17 cellular contexts compared by ENCODE assay signal in genomic region chr16:75104836-75105235, GRCh38. TPM values are rescaled to one million over a fixed set of nuclear protein-coding genes. Genes with fewer than 3 reads are reported as not detected.
DNase-seq lines count a peak whose midpoint lies in the region; ATAC-seq, FAIRE-seq and TF ChIP-seq lines count a peak whose summit lies in the region.
"Had no signal": no experiment of that assay in that cellular context is flagged by ENCODE, and none has a peak within 500 bp of the region (broad histone marks: within the 10 kb centered on the region; RNA-seq: fewer than 3 reads in every experiment).

No MANE protein-coding gene starts in this region.

- POLR2A ChIA-PET in CD4-positive, alpha-beta memory T cell (lab: Charles Lee; ENCODE audit: partially characterized antibody) = interaction anchor here (1.6 to 1.8 kb wide), 3 partner anchors 9 to 107 kb away, joined by 3 to 5 read pairs (median 3); partner anchors contain the start of gene ZNRF1

- H3K9me2 ChIP-seq in Loucy (replicated peaks; ENCODE audit: low read depth, low read length) = no peaks in the 10 kb centered on the region

- H3K4me1 ChIP-seq in BLaER1 = peaks cover 100% of the 10 kb centered on the region
- H3K4me1 ChIP-seq in Loucy (ENCODE audit: insufficient read depth, low read length, poor library complexity, severe bottlenecking) = peaks cover 76% of the 10 kb centered on the region
- peaks cover 14 to 63% (median 49%) of the 10 kb centered on the region in 3 donors for H3K4me1 ChIP-seq in gastroesophageal sphincter
- H3K4me1 ChIP-seq in skeletal muscle tissue (ENCODE audit: control insufficient read depth in 3 of 3, insufficient read depth in 3 of 3, low read length in 3 of 3) = peaks cover 59 to 60% (median 60%) of the 10 kb centered on the region in 3 donors
- H3K4me1 ChIP-seq in CD4-positive, alpha-beta memory T cell (ENCODE audit: insufficient read depth, low read length) = peaks cover 61% of the 10 kb centered on the region

- ATAC-seq in gastroesophageal sphincter (no peak), GM19455 (IDR thresholded peaks at IDR 0.05; ENCODE audit: unreplicated experiment) (no peak)
- ATAC-seq: activated CD8-positive, alpha-beta memory T cell treated with anti-CD3 and anti-CD28 coated beads, Interleukin-2, amount 10 ng/mL, durations not matched to agents 7 days and 5 days; left lobe of liver had no signal

- peaks cover 12% of the 10 kb centered on the region for H3F3A ChIP-seq in Loucy (ENCODE audit: low read depth)

- H3K4me3 ChIP-seq in BLaER1 = peak overlapping the region; percentile 48
- H3K4me3 ChIP-seq in Loucy (ENCODE audit: low read length, poor library complexity, severe bottlenecking) = no peak overlapping the region
- H3K4me3 ChIP-seq in gastroesophageal sphincter = no peak overlapping the region
- peak overlapping the region in 1 of 3 donors; percentile 54 for H3K4me3 ChIP-seq in skeletal muscle tissue (ENCODE audit: low read length in 3 of 3)
- no peak overlapping the region for H3K4me3 ChIP-seq in CD4-positive, alpha-beta memory T cell (ENCODE audit: low read length in 2 of 2)
- H3K4me3 ChIP-seq: hepatocyte, smooth muscle cell had no signal

- H3K36me3 Mint-ChIP-seq in CD4-positive, alpha-beta memory T cell = no peaks in the 10 kb centered on the region
- H3K36me3 Mint-ChIP-seq: IgD-negative memory B cell had no signal

- H3K4me2 ChIP-seq in BLaER1 (peak overlapping the region; percentile 90), Loucy (ENCODE audit: low read depth, low read length, poor library complexity, severe bottlenecking) (peak overlapping the region; percentile 95)
- H3K4me2 ChIP-seq: hepatocyte, smooth muscle cell had no signal

- H3K79me2 ChIP-seq in Loucy (ENCODE audit: insufficient read depth, low read length) = peaks cover 97% of the 10 kb centered on the region

- CTCF ChIA-PET in CD4-positive, alpha-beta memory T cell (lab: Charles Lee; ENCODE audit: partially characterized antibody) = interaction anchor here (1.3 kb wide), 1 partner anchor 30 kb away, joined by 6 read pairs; no protein-coding TSS in a partner anchor

- H3K4me3 Mint-ChIP-seq in CD4-positive, alpha-beta memory T cell = no peak overlapping the region
- H3K4me3 Mint-ChIP-seq: activated CD8-positive, alpha-beta memory T cell treated with anti-CD3 and anti-CD28 coated beads, Interleukin-2, amount 10 ng/mL, durations not matched to agents 7 days and 5 days; activated naive CD8-positive, alpha-beta T cell treated with anti-CD3 and anti-CD28 coated beads for 36 hours; IgD-negative memory B cell had no signal

- no CpG with 5 or more reads among the region's 11 CpGs for WGBS in gastroesophageal sphincter (ENCODE audit: low coverage in 1 of 2), 2 donors

- TF ChIP-seq POLR2A in gastroesophageal sphincter (IDR thresholded peaks at IDR 0.05) (no peak), GM12891 (IDR thresholded peaks at IDR 0.05; ENCODE audit: low read depth, low read length) (no peak)

- H3K9me3 Mint-ChIP-seq in CD4-positive, alpha-beta memory T cell = peaks cover 0 to 5% (median 0%) of the 10 kb centered on the region in 8 donors
- H3K9me3 Mint-ChIP-seq: activated naive CD8-positive, alpha-beta T cell treated with anti-CD3 and anti-CD28 coated beads for 36 hours had no signal

- H3K36me3 ChIP-seq in BLaER1 = peaks cover 41% of the 10 kb centered on the region
- H3K36me3 ChIP-seq in Loucy (ENCODE audit: insufficient read depth, low read length) = peaks cover 68% of the 10 kb centered on the region
- no peaks in the 10 kb centered on the region for H3K36me3 ChIP-seq in gastroesophageal sphincter
- H3K36me3 ChIP-seq in skeletal muscle tissue (ENCODE audit: control insufficient read depth in 3 of 3, insufficient read depth in 3 of 3, low read length in 3 of 3) = peaks cover 7 to 17% (median 7%) of the 10 kb centered on the region in 3 donors
- no peaks in the 10 kb centered on the region for H3K36me3 ChIP-seq in CD4-positive, alpha-beta memory T cell (ENCODE audit: insufficient read depth, low read length)

- no peak for DNase-seq in CD4-positive, alpha-beta memory T cell
- DNase-seq in GM12891 (ENCODE audit: insufficient read length, low spot score) (no peak), middle frontal gyrus (ENCODE audit: extremely low spot score, low spot score) (no peak)
- DNase-seq: activated CD8-positive, alpha-beta memory T cell treated with anti-CD3 and anti-CD28 coated beads, Interleukin-2, amount 10 ng/mL, durations not matched to agents 7 days and 5 days; activated naive CD8-positive, alpha-beta T cell treated with anti-CD3 and anti-CD28 coated beads for 36 hours; NCI-H1092 treated with DMSO at 0.1 percent for 48 hours; NCI-H226; WERI-Rb-1 had no signal

- peak overlapping the region; percentile 82 for H3K9ac ChIP-seq in BLaER1
- H3K9ac ChIP-seq in Loucy (ENCODE audit: low read depth, low read length, poor library complexity, severe bottlenecking) = peak overlapping the region; percentile 97
- peak overlapping the region; percentile 24 to 74 (median 74) for H3K9ac ChIP-seq in skeletal muscle tissue (ENCODE audit: low read depth in 1 of 3, low read length in 3 of 3)

- H3K9me3 ChIP-seq in BLaER1 (no peaks in the 10 kb centered on the region), Loucy (ENCODE audit: insufficient read depth, low read depth, low read length) (no peaks in the 10 kb centered on the region), gastroesophageal sphincter (no peaks in the 10 kb centered on the region), skeletal muscle tissue (ENCODE audit: control insufficient read depth in 3 of 3, low read length in 3 of 3) (no peaks in the 10 kb centered on the region)
- H3K9me3 ChIP-seq in CD4-positive, alpha-beta memory T cell (ENCODE audit: control insufficient read depth in 1 of 2, low read length in 2 of 2) = no peaks in the 10 kb centered on the region

- no peaks in the 10 kb centered on the region for H3K27me3 Mint-ChIP-seq in CD4-positive, alpha-beta memory T cell
- H3K27me3 Mint-ChIP-seq: activated CD8-positive, alpha-beta memory T cell treated with anti-CD3 and anti-CD28 coated beads, Interleukin-2, amount 10 ng/mL, durations not matched to agents 7 days and 5 days; activated naive CD8-positive, alpha-beta T cell treated with anti-CD3 and anti-CD28 coated beads for 36 hours had no signal

- TF ChIP-seq CTCF in Loucy (conservative IDR thresholded peaks at IDR 0.05; ENCODE audit: low read length) (no peak), gastroesophageal sphincter (IDR thresholded peaks at IDR 0.05) (no peak)

- TF ChIP-seq EP300 in gastroesophageal sphincter (IDR thresholded peaks at IDR 0.05) = no peak

- peak overlapping the region; percentile 89 for H3K27ac ChIP-seq in BLaER1
- peak overlapping the region; percentile 37 to 87 (median 86) for H3K27ac ChIP-seq in gastroesophageal sphincter
- H3K27ac ChIP-seq in skeletal muscle tissue (ENCODE audit: low read depth, low read length) = peak overlapping the region; percentile 96
- no peak overlapping the region for H3K27ac ChIP-seq in CD4-positive, alpha-beta memory T cell (ENCODE audit: low read depth, low read length)
- H3K27ac ChIP-seq: WERI-Rb-1 had no signal

- H3K4me1 Mint-ChIP-seq in CD4-positive, alpha-beta memory T cell = peaks cover 36 to 76% (median 48%) of the 10 kb centered on the region in 4 donors

- H4K20me1 ChIP-seq in BLaER1 (peaks cover 67% of the 10 kb centered on the region), Loucy (ENCODE audit: insufficient read depth, low read length, poor library complexity, severe bottlenecking) (peaks cover 21% of the 10 kb centered on the region)

- intact Hi-C loops in CD4-positive, alpha-beta memory T cell (cut with micrococcal nuclease) = no loop called here

- peak overlapping the region in 2 of 7 donors; percentile 24 to 51 for H3K27ac Mint-ChIP-seq in CD4-positive, alpha-beta memory T cell
- H3K27ac Mint-ChIP-seq: activated CD8-positive, alpha-beta memory T cell treated with anti-CD3 and anti-CD28 coated beads, Interleukin-2, amount 10 ng/mL, durations not matched to agents 7 days and 5 days; activated naive CD8-positive, alpha-beta T cell treated with anti-CD3 and anti-CD28 coated beads for 36 hours had no signal

- H2AFZ ChIP-seq in Loucy (ENCODE audit: low read length) = no peak overlapping the region
- H2AFZ ChIP-seq: hepatocyte had no signal

- H3K27me3 ChIP-seq in BLaER1 (no peaks in the 10 kb centered on the region), Loucy (ENCODE audit: insufficient read depth, low read length, poor library complexity, severe bottlenecking) (no peaks in the 10 kb centered on the region), gastroesophageal sphincter (no peaks in the 10 kb centered on the region), skeletal muscle tissue (ENCODE audit: control insufficient read depth in 3 of 3, insufficient read depth in 3 of 3, low read length in 3 of 3) (no peaks in the 10 kb centered on the region)
- no peaks in the 10 kb centered on the region for H3K27me3 ChIP-seq in CD4-positive, alpha-beta memory T cell (ENCODE audit: insufficient read depth, low read length)
- H3K27me3 ChIP-seq: hepatocyte had no signal

- no peak for FAIRE-seq in GM12891 (lab: Jason Lieb, UNC)

TF ChIP-seq in GM12891, 5 proteins besides CTCF, POLR2A, EP300 and RAD21:
- no peak for TF ChIP-seq SPI1 (IDR thresholded peaks at IDR 0.05; ENCODE audit: low read depth, low read length)
- no peak for TF ChIP-seq PAX5 (IDR thresholded peaks at IDR 0.05; ENCODE audit: insufficient read depth, low read length, severe bottlenecking)
- TF ChIP-seq POLR2AphosphoS5 (IDR thresholded peaks at IDR 0.05; ENCODE audit: low read depth, low read length) = no peak
- TF ChIP-seq TAF1 (IDR thresholded peaks at IDR 0.05; ENCODE audit: low read depth, low read length) = no peak
- no peak for TF ChIP-seq POU2F2 (IDR thresholded peaks at IDR 0.05; ENCODE audit: low read depth, low read length)

RNA-seq across cellular contexts. Expression of gene LDHD, which starts 11.7 kb away (rescaled TPM):
- total RNA-seq in gastroesophageal sphincter (10 to 100 TPM in 2 of 4 donors, 1 to 10 TPM in 2; 5.1 to 12.8 (median 8.6) TPM), skeletal muscle tissue (6.3 TPM)
- under 1 TPM; 0.17 to 0.20 TPM for total RNA-seq in CD4-positive, alpha-beta memory T cell
- under 1 TPM in 1 of 2 donors, not detected in 1; 0.09 TPM for polyA plus RNA-seq in CD4-positive, alpha-beta memory T cell
- polyA plus RNA-seq in GM12891 (2012; ENCODE audit: low read depth, missing spikeins) = 0.05 TPM
- total RNA-seq: activated CD8-positive, alpha-beta memory T cell treated with anti-CD3 and anti-CD28 coated beads, Interleukin-2, amount 10 ng/mL, durations not matched to agents 7 days and 5 days; activated naive CD8-positive, alpha-beta T cell treated with anti-CD3 and anti-CD28 coated beads for 36 hours had no signal
- polyA plus RNA-seq: IgD-negative memory B cell had no signal

RNA-seq across cellular contexts. Expression of gene ZFP1, which starts 43.5 kb away (rescaled TPM):
- total RNA-seq in gastroesophageal sphincter = 10 to 100 TPM in 3 of 4 donors, 1 to 10 TPM in 1; 9.8 to 18.4 (median 15.4) TPM
- total RNA-seq in skeletal muscle tissue = 12.5 TPM
- total RNA-seq in CD4-positive, alpha-beta memory T cell = 10 to 100 TPM; 11.7 to 13.4 TPM
- 10 to 100 TPM; 18.4 to 22.3 TPM for polyA plus RNA-seq in CD4-positive, alpha-beta memory T cell
- 6.8 TPM for polyA plus RNA-seq in GM12891 (2012; ENCODE audit: low read depth, missing spikeins)
